Comparison of ENCODE assay signal across 1 cellular context in the genomic region with DNA sequence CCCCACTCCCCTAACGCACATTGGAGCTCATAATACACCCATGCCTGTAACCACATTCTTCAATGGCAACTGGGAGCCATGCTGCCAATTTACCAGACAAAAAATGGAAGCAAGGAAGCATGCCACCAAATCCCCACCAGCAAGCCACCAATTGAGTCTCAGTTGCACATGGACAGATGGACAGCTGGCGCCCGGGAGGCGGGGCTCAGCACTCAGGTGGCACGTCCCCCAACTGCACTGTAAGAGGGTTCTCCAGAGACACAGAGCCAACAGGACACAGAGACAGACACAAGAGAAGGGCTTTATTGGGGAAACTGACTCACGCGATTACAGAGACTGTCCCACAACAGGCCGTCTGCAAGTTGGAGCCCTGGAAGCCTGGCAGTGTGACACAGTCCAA.
TF ChIP-seq lines count a peak whose summit lies in the region.

No MANE protein-coding gene starts in this region.

TF ChIP-seq in GM12878, 131 proteins besides CTCF, POLR2A, EP300 and RAD21:
- TF ChIP-seq RFX5 (IDR thresholded peaks at IDR 0.05; ENCODE audit: low read depth, low read length) (no peak), SREBF1 (IDR thresholded peaks at IDR 0.05; ENCODE audit: low read length) (no peak), CBX3 (IDR thresholded peaks at IDR 0.05; ENCODE audit: borderline replicate concordance, low read depth) (no peak), TCF12 (IDR thresholded peaks at IDR 0.05; ENCODE audit: low read depth, low read length) (no peak), BHLHE40 (IDR thresholded peaks at IDR 0.05; ENCODE audit: borderline replicate concordance in 1 of 2, low read depth in 2 of 2, low read length in 1 of 2) (no peak), SRF (IDR thresholded peaks at IDR 0.05; ENCODE audit: low read depth in 2 of 2, low read length in 2 of 2) (no peak), STAT1 (conservative IDR thresholded peaks at IDR 0.05) (no peak), SMARCA5 (IDR thresholded peaks at IDR 0.05) (no peak), HDGF (IDR thresholded peaks at IDR 0.05) (no peak)
- TF ChIP-seq, protein P1, sequence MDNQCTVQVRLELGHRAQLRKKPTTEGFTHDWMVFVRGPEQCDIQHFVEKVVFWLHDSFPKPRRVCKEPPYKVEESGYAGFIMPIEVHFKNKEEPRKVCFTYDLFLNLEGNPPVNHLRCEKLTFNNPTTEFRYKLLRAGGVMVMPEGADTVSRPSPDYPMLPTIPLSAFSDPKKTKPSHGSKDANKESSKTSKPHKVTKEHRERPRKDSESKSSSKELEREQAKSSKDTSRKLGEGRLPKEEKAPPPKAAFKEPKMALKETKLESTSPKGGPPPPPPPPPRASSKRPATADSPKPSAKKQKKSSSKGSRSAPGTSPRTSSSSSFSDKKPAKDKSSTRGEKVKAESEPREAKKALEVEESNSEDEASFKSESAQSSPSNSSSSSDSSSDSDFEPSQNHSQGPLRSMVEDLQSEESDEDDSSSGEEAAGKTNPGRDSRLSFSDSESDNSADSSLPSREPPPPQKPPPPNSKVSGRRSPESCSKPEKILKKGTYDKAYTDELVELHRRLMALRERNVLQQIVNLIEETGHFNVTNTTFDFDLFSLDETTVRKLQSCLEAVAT (IDR thresholded peaks at IDR 0.05), result no peak
- TF ChIP-seq, protein P2, sequence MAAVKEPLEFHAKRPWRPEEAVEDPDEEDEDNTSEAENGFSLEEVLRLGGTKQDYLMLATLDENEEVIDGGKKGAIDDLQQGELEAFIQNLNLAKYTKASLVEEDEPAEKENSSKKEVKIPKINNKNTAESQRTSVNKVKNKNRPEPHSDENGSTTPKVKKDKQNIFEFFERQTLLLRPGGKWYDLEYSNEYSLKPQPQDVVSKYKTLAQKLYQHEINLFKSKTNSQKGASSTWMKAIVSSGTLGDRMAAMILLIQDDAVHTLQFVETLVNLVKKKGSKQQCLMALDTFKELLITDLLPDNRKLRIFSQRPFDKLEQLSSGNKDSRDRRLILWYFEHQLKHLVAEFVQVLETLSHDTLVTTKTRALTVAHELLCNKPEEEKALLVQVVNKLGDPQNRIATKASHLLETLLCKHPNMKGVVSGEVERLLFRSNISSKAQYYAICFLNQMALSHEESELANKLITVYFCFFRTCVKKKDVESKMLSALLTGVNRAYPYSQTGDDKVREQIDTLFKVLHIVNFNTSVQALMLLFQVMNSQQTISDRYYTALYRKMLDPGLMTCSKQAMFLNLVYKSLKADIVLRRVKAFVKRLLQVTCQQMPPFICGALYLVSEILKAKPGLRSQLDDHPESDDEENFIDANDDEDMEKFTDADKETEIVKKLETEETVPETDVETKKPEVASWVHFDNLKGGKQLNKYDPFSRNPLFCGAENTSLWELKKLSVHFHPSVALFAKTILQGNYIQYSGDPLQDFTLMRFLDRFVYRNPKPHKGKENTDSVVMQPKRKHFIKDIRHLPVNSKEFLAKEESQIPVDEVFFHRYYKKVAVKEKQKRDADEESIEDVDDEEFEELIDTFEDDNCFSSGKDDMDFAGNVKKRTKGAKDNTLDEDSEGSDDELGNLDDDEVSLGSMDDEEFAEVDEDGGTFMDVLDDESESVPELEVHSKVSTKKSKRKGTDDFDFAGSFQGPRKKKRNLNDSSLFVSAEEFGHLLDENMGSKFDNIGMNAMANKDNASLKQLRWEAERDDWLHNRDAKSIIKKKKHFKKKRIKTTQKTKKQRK (IDR thresholded peaks at IDR 0.05; ENCODE audit: low read depth, low read length), result no peak
- TF ChIP-seq, protein P3, sequence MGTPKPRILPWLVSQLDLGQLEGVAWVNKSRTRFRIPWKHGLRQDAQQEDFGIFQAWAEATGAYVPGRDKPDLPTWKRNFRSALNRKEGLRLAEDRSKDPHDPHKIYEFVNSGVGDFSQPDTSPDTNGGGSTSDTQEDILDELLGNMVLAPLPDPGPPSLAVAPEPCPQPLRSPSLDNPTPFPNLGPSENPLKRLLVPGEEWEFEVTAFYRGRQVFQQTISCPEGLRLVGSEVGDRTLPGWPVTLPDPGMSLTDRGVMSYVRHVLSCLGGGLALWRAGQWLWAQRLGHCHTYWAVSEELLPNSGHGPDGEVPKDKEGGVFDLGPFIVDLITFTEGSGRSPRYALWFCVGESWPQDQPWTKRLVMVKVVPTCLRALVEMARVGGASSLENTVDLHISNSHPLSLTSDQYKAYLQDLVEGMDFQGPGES (IDR thresholded peaks at IDR 0.05), result no peak
